Comparison of ENCODE assay signal across 19 cellular contexts in genomic region chr10:36675458-36675880, GRCh38.
DNase-seq lines count a peak whose midpoint lies in the region; ATAC-seq and TF ChIP-seq lines count a peak whose summit lies in the region.
"Had no signal": no experiment of that assay in that cellular context is flagged by ENCODE, and none has a peak within 500 bp of the region (broad histone marks: within the 10 kb centered on the region; RNA-seq: fewer than 3 reads in every experiment).

No MANE protein-coding gene starts in this region.

- H3K27ac ChIP-seq in dorsolateral prefrontal cortex, result no peak overlapping the region
- H3K27ac ChIP-seq: ascending aorta, HL-60, right atrium auricular region, transverse colon had no signal

- intact Hi-C loops in dorsolateral prefrontal cortex (cut with DNase I), result no loop called here

- TF ChIP-seq CTCF in cardiac fibroblast (IDR thresholded peaks at IDR 0.05; ENCODE audit: low read depth, low read length), result no peak
- no peak for TF ChIP-seq CTCF in dorsolateral prefrontal cortex (IDR thresholded peaks at IDR 0.05 in 54 of 56, conservative IDR thresholded peaks at IDR 0.05 in 2 of 56; ENCODE audit: low read depth in 1 of 56, partially characterized antibody in 56 of 56)

- no peaks in the 10 kb centered on the region for H3K27me3 ChIP-seq in dorsolateral prefrontal cortex
- H3K27me3 ChIP-seq: ascending aorta, BE2C, right atrium auricular region, transverse colon had no signal

- ATAC-seq in GM21423 (IDR thresholded peaks at IDR 0.05; ENCODE audit: unreplicated experiment) (no peak), HG03432 (IDR thresholded peaks at IDR 0.05; ENCODE audit: unreplicated experiment) (no peak), left lobe of liver (no peak)
- ATAC-seq: Panc1, T-cell had no signal

- no peak overlapping the region for H3K4me3 ChIP-seq in cardiac fibroblast (replicated peaks in 1 of 2; ENCODE audit: low read depth in 2 of 2, low read length in 2 of 2)
- H3K4me3 ChIP-seq in dorsolateral prefrontal cortex, result no peak overlapping the region
- H3K4me3 ChIP-seq: ascending aorta, right atrium auricular region, transverse colon had no signal

- peak; percentile 80 for DNase-seq in AG20443 (ENCODE audit: low spot score)
- DNase-seq in M059J (ENCODE audit: low read depth), result peak; percentile 76
- peak; percentile 25 to 79 for DNase-seq in cardiac fibroblast (ENCODE audit: low read depth in 2 of 2)
- peak; percentile 63 for DNase-seq in non-pigmented ciliary epithelial cell (ENCODE audit: low read depth)
- no peak for DNase-seq in left lobe of liver (ENCODE audit: low spot score)
- no peak for DNase-seq in dorsolateral prefrontal cortex
- DNase-seq: activated effector memory CD4-positive, alpha-beta T cell treated with Interleukin-2 at 50 U/mL for 16 hours; BE2C; NCI-H1930; NCI-H526 treated with DMSO at 0.1 percent for 48 hours; stimulated activated CD4-positive, alpha-beta T cell treated with anti-CD3 and anti-CD28 coated beads, Interleukin-4, amount 100 ng/mL, for 1 hour; T-cell; transverse colon had no signal

Comparison
In these comparisons a context has a peak if more than half of its experiments do, and no peak if none do; other contexts are left out.
1. DNase-seq: peak in AG20443 (single experiment), M059J (single experiment), cardiac fibroblast (2 of 2) and non-pigmented ciliary epithelial cell (single experiment); none in left lobe of liver (single experiment) and dorsolateral prefrontal cortex (0 of 10).